ENCODE assay signal across 26 cellular contexts in the genomic region with DNA sequence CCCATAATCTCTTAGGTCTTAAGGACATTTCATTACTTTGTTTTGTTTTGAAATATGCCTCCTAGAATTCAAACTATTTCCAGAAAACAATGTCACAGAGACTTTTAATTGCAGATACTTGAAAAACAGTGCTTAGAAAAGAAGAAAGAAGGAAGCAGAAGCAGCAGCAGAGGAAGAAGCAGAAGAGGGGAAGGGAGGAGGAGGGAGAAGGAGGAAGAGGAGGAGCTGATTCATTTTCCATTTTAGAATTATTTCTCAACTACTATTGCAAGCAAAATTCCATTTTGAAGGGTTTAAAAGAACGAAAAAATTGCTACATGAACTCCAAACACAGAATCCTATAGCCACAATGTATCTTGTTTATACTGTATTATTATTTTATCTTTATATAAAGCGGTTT. TPM values are rescaled to one million over a fixed set of nuclear protein-coding genes. Genes with fewer than 3 reads are reported as not detected.
A peak's percentile ranks its signal among the peaks of the same experiment; 100 is the strongest.
DNase-seq lines count a peak whose midpoint lies in the region; ATAC-seq, FAIRE-seq and TF ChIP-seq lines count a peak whose summit lies in the region.
"Had no signal": no experiment of that assay in that cellular context is flagged by ENCODE, and none has a peak within 500 bp of the region (broad histone marks: within the 10 kb centered on the region; RNA-seq: fewer than 3 reads in every experiment).

No MANE protein-coding gene starts in this region.

- peak overlapping the region; percentile 37; the same call in 1 of the 2 replicates for H3K27ac Mint-ChIP-seq in WTC11
- H3K27ac Mint-ChIP-seq: activated CD8-positive, alpha-beta T cell treated with anti-CD3 and anti-CD28 coated beads for 36 hours; T-helper 2 cell treated with Interferon-gamma antibody and Interleukin-4, amounts not matched to agents 5 μg/mL and 100 μg/mL, for 36 hours had no signal

- no peak for FAIRE-seq in GM19239 (lab: Jason Lieb, UNC)
- FAIRE-seq in D721Med (lab: Jason Lieb, UNC): no peak
- FAIRE-seq: astrocyte, GM18507, urothelium cell line had no signal

- H3K4me2 ChIP-seq in smooth muscle cell: no peak overlapping the region

- no peak overlapping the region for H3K9ac ChIP-seq in smooth muscle cell (ENCODE audit: low read depth)

- H3F3A ChIP-seq in smooth muscle cell (ENCODE audit: low read depth): no peaks in the 10 kb centered on the region

- H3K36me3 ChIP-seq in smooth muscle cell (ENCODE audit: low read depth) (no peaks in the 10 kb centered on the region), suprapubic skin (no peaks in the 10 kb centered on the region)
- H3K36me3 ChIP-seq: esophagus muscularis mucosa, gastroesophageal sphincter, right atrium auricular region had no signal

- H3K4me3 Mint-ChIP-seq in WTC11: no peak overlapping the region
- H3K4me3 Mint-ChIP-seq: activated CD8-positive, alpha-beta T cell treated with anti-CD3 and anti-CD28 coated beads for 36 hours; T-helper 2 cell treated with Interferon-gamma antibody and Interleukin-4, amounts not matched to agents 5 μg/mL and 100 μg/mL, for 36 hours had no signal

- no peak overlapping the region for H2AFZ ChIP-seq in smooth muscle cell (ENCODE audit: low read depth)

- no peaks in the 10 kb centered on the region for H3K27me3 ChIP-seq in HL-60 (ENCODE audit: insufficient read depth, poor library complexity, severe bottlenecking)
- H3K27me3 ChIP-seq in smooth muscle cell (ENCODE audit: low read depth): no peaks in the 10 kb centered on the region
- no peaks in the 10 kb centered on the region for H3K27me3 ChIP-seq in suprapubic skin
- H3K27me3 ChIP-seq: esophagus muscularis mucosa, gastroesophageal sphincter, right atrium auricular region had no signal

- H3K79me2 ChIP-seq in smooth muscle cell (ENCODE audit: low read depth): peaks cover 99% of the 10 kb centered on the region

- H3K36me3 Mint-ChIP-seq in WTC11: peaks cover 14% of the 10 kb centered on the region

- 100% methylated on average over 2 of the region's 2 CpGs for WGBS in smooth muscle cell (ENCODE audit: low lambda C conversion rate)
- WGBS in suprapubic skin: 91% methylated on average over 2 of the region's 2 CpGs

- peaks cover 100% of the 10 kb centered on the region for H4K20me1 ChIP-seq in smooth muscle cell (ENCODE audit: low read depth)

- H3K27me3 Mint-ChIP-seq in WTC11 (ENCODE audit: low read depth): no peaks in the 10 kb centered on the region
- H3K27me3 Mint-ChIP-seq: activated CD8-positive, alpha-beta T cell treated with anti-CD3 and anti-CD28 coated beads for 36 hours had no signal

- no peak for ATAC-seq in WTC11
- ATAC-seq: activated CD8-positive, alpha-beta T cell treated with anti-CD3 and anti-CD28 coated beads for 36 hours; gastroesophageal sphincter had no signal

- peaks cover 2% of the 10 kb centered on the region; the same call in 1 of the 2 replicates for H3K4me1 Mint-ChIP-seq in WTC11

- H3K27ac ChIP-seq in HL-60 (replicated peaks) (peak overlapping the region; percentile 76), smooth muscle cell (ENCODE audit: low read depth) (peak overlapping the region; percentile 62), suprapubic skin (no peak overlapping the region)
- H3K27ac ChIP-seq: esophagus muscularis mucosa, gastroesophageal sphincter, right atrium auricular region had no signal

- TF ChIP-seq CTCF in HL-60 (IDR thresholded peaks at IDR 0.05; ENCODE audit: insufficient read depth, low read length): no peak
- no peak for TF ChIP-seq CTCF in WTC11 (IDR thresholded peaks at IDR 0.05)
- no peak for TF ChIP-seq CTCF in smooth muscle cell (IDR thresholded peaks at IDR 0.05; ENCODE audit: borderline replicate concordance, insufficient read depth, poor library complexity, severe bottlenecking)
- no peak for TF ChIP-seq CTCF in suprapubic skin (IDR thresholded peaks at IDR 0.05)
- no peak for TF ChIP-seq CTCF in D721Med (IDR thresholded peaks at IDR 0.05; ENCODE audit: insufficient read depth, missing control alignments)

- TF ChIP-seq POLR2A in suprapubic skin (IDR thresholded peaks at IDR 0.05): no peak

- TF ChIP-seq EP300 in suprapubic skin (IDR thresholded peaks at IDR 0.05): no peak

- H3K9me3 Mint-ChIP-seq in WTC11: 0 out of 2 replicates have a peak, but pooled peaks cover 7% of the 10 kb centered on the region
- H3K9me3 Mint-ChIP-seq: activated CD8-positive, alpha-beta T cell treated with anti-CD3 and anti-CD28 coated beads for 36 hours; T-helper 2 cell treated with Interferon-gamma antibody and Interleukin-4, amounts not matched to agents 5 μg/mL and 100 μg/mL, for 36 hours had no signal

- H3K4me1 ChIP-seq in smooth muscle cell (ENCODE audit: low read depth) (no peaks in the 10 kb centered on the region), suprapubic skin (peaks cover 26% of the 10 kb centered on the region)

- no peaks in the 10 kb centered on the region for H3K9me3 ChIP-seq in smooth muscle cell (replicated peaks; ENCODE audit: low read depth)
- H3K9me3 ChIP-seq in suprapubic skin: no peaks in the 10 kb centered on the region
- H3K9me3 ChIP-seq: esophagus muscularis mucosa, gastroesophageal sphincter, right atrium auricular region had no signal

- H3K4me3 ChIP-seq in HL-60 (replicated peaks; ENCODE audit: insufficient read depth, low read length) (peak overlapping the region; percentile 8; the same call in 1 of the 2 replicates), smooth muscle cell (no peak overlapping the region), suprapubic skin (no peak overlapping the region)
- H3K4me3 ChIP-seq: esophagus muscularis mucosa, gastroesophageal sphincter, right atrium auricular region had no signal

- POLR2A ChIA-PET in WTC11 (lab: Charles Lee): interaction anchor here (0.7 to 1.0 kb wide), 2 partner anchors 136 to 140 kb away, joined by 5 to 8 read pairs; a partner anchor contains a TSS

- DNase-seq in HL-60 (ENCODE audit: low read depth in 1 of 2, low spot score in 1 of 2) (peak in 1 of 2 experiments; percentile 51), NOMO-1 treated with dmso at 0.1 percent for 144 hours (lab: John Stamatoyannopoulos, UW; ENCODE audit: unreplicated experiment) (peak; percentile 46), WTC11 (ENCODE audit: low spot score) (no peak), smooth muscle cell (lab: John Stamatoyannopoulos, UW; ENCODE audit: unreplicated experiment) (no peak), GM19239 (ENCODE audit: insufficient read length, low spot score) (no peak), suprapubic skin (ENCODE audit: low spot score in 2 of 2) (no peak), DMS 273 (lab: John Stamatoyannopoulos, UW; ENCODE audit: unreplicated experiment) (no peak), D721Med (ENCODE audit: insufficient read length, low spot score) (no peak)
- DNase-seq: activated CD8-positive, alpha-beta T cell treated with anti-CD3 and anti-CD28 coated beads for 36 hours; activated naive CD4-positive, alpha-beta T cell treated with Interleukin-2 at 50 U/mL for 16 hours; activated T-cell treated with anti-CD3 and anti-CD28 coated beads, Interleukin-2, amount 50 U/mL, for 1 hour; COR-L47; effector memory CD4-positive, alpha-beta T cell; NCI-H1417; NCI-H524 treated with DMSO at 0.1 percent for 48 hours; occipital lobe; SHP77 treated with DMSO at 0.1 percent for 48 hours; stimulated activated CD8-positive, alpha-beta memory T cell treated with anti-CD3 and anti-CD28 coated beads, Interleukin-4, amount 100 ng/mL, for 48 hours; substantia nigra had no signal

- CTCF ChIA-PET in WTC11 (lab: Charles Lee): no interaction called here

TF ChIP-seq in WTC11, 78 proteins besides CTCF, POLR2A, EP300 and RAD21 (continues in another document):
- no peak for TF ChIP-seq TEAD1 (CRISPR knock-in tag; IDR thresholded peaks at IDR 0.05)
- TF ChIP-seq PRRX2 (CRISPR knock-in tag; IDR thresholded peaks at IDR 0.05): no peak
- no peak for TF ChIP-seq GRHL2 (CRISPR knock-in tag; IDR thresholded peaks at IDR 0.05; ENCODE audit: insufficient replicate concordance, severe bottlenecking)
- TF ChIP-seq, protein P1, sequence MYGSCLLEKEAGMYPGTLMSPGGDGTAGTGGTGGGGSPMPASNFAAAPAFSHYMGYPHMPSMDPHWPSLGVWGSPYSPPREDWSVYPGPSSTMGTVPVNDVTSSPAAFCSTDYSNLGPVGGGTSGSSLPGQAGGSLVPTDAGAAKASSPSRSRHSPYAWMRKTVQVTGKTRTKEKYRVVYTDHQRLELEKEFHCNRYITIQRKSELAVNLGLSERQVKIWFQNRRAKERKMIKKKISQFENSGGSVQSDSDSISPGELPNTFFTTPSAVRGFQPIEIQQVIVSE (CRISPR knock-in tag; IDR thresholded peaks at IDR 0.05; ENCODE audit: borderline replicate concordance): no peak
- TF ChIP-seq EMX1 (CRISPR knock-in tag; IDR thresholded peaks at IDR 0.05): no peak
- TF ChIP-seq, protein P2, sequence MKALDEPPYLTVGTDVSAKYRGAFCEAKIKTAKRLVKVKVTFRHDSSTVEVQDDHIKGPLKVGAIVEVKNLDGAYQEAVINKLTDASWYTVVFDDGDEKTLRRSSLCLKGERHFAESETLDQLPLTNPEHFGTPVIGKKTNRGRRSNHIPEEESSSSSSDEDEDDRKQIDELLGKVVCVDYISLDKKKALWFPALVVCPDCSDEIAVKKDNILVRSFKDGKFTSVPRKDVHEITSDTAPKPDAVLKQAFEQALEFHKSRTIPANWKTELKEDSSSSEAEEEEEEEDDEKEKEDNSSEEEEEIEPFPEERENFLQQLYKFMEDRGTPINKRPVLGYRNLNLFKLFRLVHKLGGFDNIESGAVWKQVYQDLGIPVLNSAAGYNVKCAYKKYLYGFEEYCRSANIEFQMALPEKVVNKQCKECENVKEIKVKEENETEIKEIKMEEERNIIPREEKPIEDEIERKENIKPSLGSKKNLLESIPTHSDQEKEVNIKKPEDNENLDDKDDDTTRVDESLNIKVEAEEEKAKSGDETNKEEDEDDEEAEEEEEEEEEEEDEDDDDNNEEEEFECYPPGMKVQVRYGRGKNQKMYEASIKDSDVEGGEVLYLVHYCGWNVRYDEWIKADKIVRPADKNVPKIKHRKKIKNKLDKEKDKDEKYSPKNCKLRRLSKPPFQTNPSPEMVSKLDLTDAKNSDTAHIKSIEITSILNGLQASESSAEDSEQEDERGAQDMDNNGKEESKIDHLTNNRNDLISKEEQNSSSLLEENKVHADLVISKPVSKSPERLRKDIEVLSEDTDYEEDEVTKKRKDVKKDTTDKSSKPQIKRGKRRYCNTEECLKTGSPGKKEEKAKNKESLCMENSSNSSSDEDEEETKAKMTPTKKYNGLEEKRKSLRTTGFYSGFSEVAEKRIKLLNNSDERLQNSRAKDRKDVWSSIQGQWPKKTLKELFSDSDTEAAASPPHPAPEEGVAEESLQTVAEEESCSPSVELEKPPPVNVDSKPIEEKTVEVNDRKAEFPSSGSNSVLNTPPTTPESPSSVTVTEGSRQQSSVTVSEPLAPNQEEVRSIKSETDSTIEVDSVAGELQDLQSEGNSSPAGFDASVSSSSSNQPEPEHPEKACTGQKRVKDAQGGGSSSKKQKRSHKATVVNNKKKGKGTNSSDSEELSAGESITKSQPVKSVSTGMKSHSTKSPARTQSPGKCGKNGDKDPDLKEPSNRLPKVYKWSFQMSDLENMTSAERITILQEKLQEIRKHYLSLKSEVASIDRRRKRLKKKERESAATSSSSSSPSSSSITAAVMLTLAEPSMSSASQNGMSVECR (CRISPR knock-in tag; IDR thresholded peaks at IDR 0.05; ENCODE audit: borderline replicate concordance): no peak

RNA-seq across cellular contexts. Expression of a gene that starts 13.9 kb away (rescaled TPM):
- total RNA-seq in WTC11 (2021) (24.1 to 25.7 TPM (median 25.4 TPM) in 3 replicates), smooth muscle cell (20.7 and 21.6 TPM in 2 replicates), suprapubic skin (10 to 100 TPM; 33.6 to 70.9 (median 52.3) TPM)
- 3.9 and 4.7 TPM in 2 replicates for polyA plus RNA-seq in smooth muscle cell
